ENCODE assay signal across 31 cellular contexts in genomic region chr21:42293649-42294272, GRCh38. TPM values are rescaled to one million over a fixed set of nuclear protein-coding genes. Genes with fewer than 3 reads are reported as not detected.
"Had no signal": no experiment of that assay in that cellular context is flagged by ENCODE, and none has a peak within 500 bp of the region (broad histone marks: within the 10 kb centered on the region; RNA-seq: fewer than 3 reads in every experiment).

No MANE protein-coding gene starts in this region.

- H3K4me3 ChIP-seq: colonic mucosa, heart left ventricle, psoas muscle, spleen, stomach had no signal

- H3K4me1 Mint-ChIP-seq: stimulated activated memory B cell treated with anti-CD40 and anti-IgM and Interleukin-4, amounts not matched to agents 10 μg/mL and 1 μg/mL and 100 μg/mL, for 72 hours had no signal

- H3K9me3 Mint-ChIP-seq: naive thymus-derived CD4-positive, alpha-beta T cell; stimulated activated memory B cell treated with anti-CD40 and anti-IgM and Interleukin-4, amounts not matched to agents 10 μg/mL and 1 μg/mL and 100 μg/mL, for 72 hours had no signal

- ATAC-seq: esophagus mucosa; heart left ventricle; naive thymus-derived CD4-positive, alpha-beta T cell; psoas muscle; sciatic nerve; stimulated activated memory B cell treated with anti-CD40 and anti-IgM and Interleukin-4, amounts not matched to agents 10 μg/mL and 1 μg/mL and 100 μg/mL, for 72 hours had no signal

- H3K9me3 ChIP-seq: colonic mucosa, heart left ventricle, neutrophil, psoas muscle, spleen, stomach had no signal

- H3K4me3 Mint-ChIP-seq: endodermal cell; naive thymus-derived CD4-positive, alpha-beta T cell; nephron progenitor cell; stimulated activated memory B cell treated with anti-CD40 and anti-IgM and Interleukin-4, amounts not matched to agents 10 μg/mL and 1 μg/mL and 100 μg/mL, for 72 hours; type B pancreatic cell had no signal

- H3K36me3 ChIP-seq: colonic mucosa had no signal

- H3K27ac ChIP-seq: colonic mucosa, heart left ventricle, neutrophil, psoas muscle, stomach had no signal

- H3K27me3 Mint-ChIP-seq: naive thymus-derived CD4-positive, alpha-beta T cell; stimulated activated memory B cell treated with anti-CD40 and anti-IgM and Interleukin-4, amounts not matched to agents 10 μg/mL and 1 μg/mL and 100 μg/mL, for 72 hours had no signal

- H3K27me3 ChIP-seq: colonic mucosa, heart left ventricle, neutrophil, stomach had no signal

- DNase-seq: colonic mucosa; effector CD4-positive, alpha-beta T cell; endodermal cell; heart left ventricle; hippocampal formation; kidney glomerular epithelial cell; naive thymus-derived CD4-positive, alpha-beta T cell; nephron progenitor cell; psoas muscle; retina; spleen; stimulated activated CD4-positive, alpha-beta T cell treated with anti-CD3 and anti-CD28 coated beads, Interleukin-15, amount 100 ng/mL, for 24 hours; stimulated activated CD4-positive, alpha-beta T cell treated with anti-CD3 and anti-CD28 coated beads, Interleukin-1b, Interleukin-23, amount 100 ng/mL, for 48 hours; stimulated activated CD4-positive, alpha-beta T cell treated with anti-CD3 and anti-CD28 coated beads, Interleukin-4, amount 100 ng/mL, for 24 hours; stomach; substantia nigra had no signal

- H3K27ac Mint-ChIP-seq: endodermal cell; naive thymus-derived CD4-positive, alpha-beta T cell; nephron progenitor cell; stimulated activated memory B cell treated with anti-CD40 and anti-IgM and Interleukin-4, amounts not matched to agents 10 μg/mL and 1 μg/mL and 100 μg/mL, for 72 hours had no signal

- H3K4me1 ChIP-seq: colonic mucosa, psoas muscle, stomach had no signal

RNA-seq across cellular contexts. Expression of gene TFF3, which starts 21.4 kb away (rescaled TPM):
- total RNA-seq: fibroblast of lung; frontal cortex; mononuclear cell; naive thymus-derived CD4-positive, alpha-beta T cell; osteoblast had no signal
- polyA plus RNA-seq: fibroblast of lung; naive thymus-derived CD4-positive, alpha-beta T cell had no signal

RNA-seq across cellular contexts. Expression of gene TFF2, which starts 57.0 kb away (rescaled TPM):
- total RNA-seq: dermis microvascular lymphatic vessel endothelial cell; endodermal cell; esophagus mucosa; fibroblast of lung; frontal cortex; glomerular endothelial cell; heart left ventricle; liver; lung microvascular endothelial cell; mesenteric fat pad; mononuclear cell; naive thymus-derived CD4-positive, alpha-beta T cell; osteoblast; psoas muscle; sciatic nerve; skeletal muscle tissue; spleen had no signal
- polyA plus RNA-seq: fibroblast of lung; heart left ventricle; naive thymus-derived CD4-positive, alpha-beta T cell; psoas muscle had no signal
